11 cellular contexts compared by ENCODE assay signal in the genomic region with DNA sequence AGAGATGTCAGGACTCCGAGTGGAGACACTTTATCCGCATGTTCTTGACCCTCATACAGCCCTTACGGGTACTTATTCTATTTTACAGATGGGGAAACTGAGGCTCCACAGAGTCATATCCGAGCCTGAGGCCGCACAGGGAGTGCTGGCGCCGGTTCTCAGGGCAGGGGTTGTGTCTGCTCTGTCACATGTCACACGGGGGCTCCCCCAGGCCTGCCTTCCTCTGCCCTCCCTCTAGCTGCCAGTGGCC. TPM values are rescaled to one million over a fixed set of nuclear protein-coding genes. Genes with fewer than 3 reads are reported as not detected.
DNase-seq lines count a peak whose midpoint lies in the region; ATAC-seq and TF ChIP-seq lines count a peak whose summit lies in the region.
"Had no signal": no experiment of that assay in that cellular context is flagged by ENCODE, and none has a peak within 500 bp of the region (broad histone marks: within the 10 kb centered on the region; RNA-seq: fewer than 3 reads in every experiment).

No MANE protein-coding gene starts in this region.

- no peak for ATAC-seq in central memory CD8-positive, alpha-beta T cell (replicated peaks; ENCODE audit: extremely low read depth, poor library complexity, severe bottlenecking)
- ATAC-seq in HG03025 (IDR thresholded peaks at IDR 0.05; ENCODE audit: low FRiP score, unreplicated experiment) = no peak

- H3K27me3 Mint-ChIP-seq in activated CD4-positive, alpha-beta T cell treated with anti-CD3 and anti-CD28 coated beads, Interleukin-2, amount 10 ng/mL, durations not matched to agents 7 days and 5 days = peaks cover 8% of the 10 kb centered on the region
- no peaks in the 10 kb centered on the region for H3K27me3 Mint-ChIP-seq in central memory CD8-positive, alpha-beta T cell

- no peak for TF ChIP-seq POLR2A in thyroid gland (IDR thresholded peaks at IDR 0.05)

- H3K36me3 ChIP-seq in muscle layer of duodenum (ENCODE audit: control insufficient read depth in 1 of 2, insufficient read depth in 2 of 2, low read length in 2 of 2) (no peaks in the 10 kb centered on the region), thyroid gland (no peaks in the 10 kb centered on the region)

- peaks cover 56% of the 10 kb centered on the region for H3K4me1 Mint-ChIP-seq in activated CD4-positive, alpha-beta T cell treated with anti-CD3 and anti-CD28 coated beads, Interleukin-2, amount 10 ng/mL, durations not matched to agents 7 days and 5 days
- H3K4me1 Mint-ChIP-seq in central memory CD8-positive, alpha-beta T cell = peaks cover 16% of the 10 kb centered on the region

- H3K27ac ChIP-seq in muscle layer of duodenum (ENCODE audit: low read length) (peak overlapping the region; percentile 54), thyroid gland (peak overlapping the region; percentile 70 to 84 (median 76))

- H3K9me3 ChIP-seq in muscle layer of duodenum (ENCODE audit: control insufficient read depth in 1 of 2, low read length in 2 of 2) = no peaks in the 10 kb centered on the region
- H3K9me3 ChIP-seq in thyroid gland = no peaks in the 10 kb centered on the region

- no peaks in the 10 kb centered on the region for H3K27me3 ChIP-seq in muscle layer of duodenum (ENCODE audit: low read depth, low read length)
- H3K27me3 ChIP-seq in thyroid gland = no peaks in the 10 kb centered on the region

- H3K27ac Mint-ChIP-seq in activated CD4-positive, alpha-beta T cell treated with anti-CD3 and anti-CD28 coated beads, Interleukin-2, amount 10 ng/mL, durations not matched to agents 7 days and 5 days = peak overlapping the region; percentile 25
- H3K27ac Mint-ChIP-seq in central memory CD8-positive, alpha-beta T cell (ENCODE audit: low read depth) = no peak overlapping the region

- 30 to 59% methylated on average over 4 to 7 of the region's 8 CpGs for WGBS in thyroid gland, 2 donors

- peak overlapping the region; percentile 59 for H3K4me3 Mint-ChIP-seq in activated CD4-positive, alpha-beta T cell treated with anti-CD3 and anti-CD28 coated beads, Interleukin-2, amount 10 ng/mL, durations not matched to agents 7 days and 5 days
- peak overlapping the region; percentile 73 for H3K4me3 Mint-ChIP-seq in central memory CD8-positive, alpha-beta T cell

- H3K4me3 ChIP-seq in muscle layer of duodenum (ENCODE audit: low read depth in 1 of 2, low read length in 2 of 2) (peak overlapping the region in 1 of 2 donors; percentile 60), thyroid gland (replicated peaks in 1 of 3) (peak overlapping the region in 1 of 3 donors; percentile 93)
- H3K4me3 ChIP-seq: GM12878 had no signal

- intact Hi-C loops in thyroid gland (cut with DNase I) = no loop called here

- peaks cover 11% of the 10 kb centered on the region for H3K36me3 Mint-ChIP-seq in activated CD4-positive, alpha-beta T cell treated with anti-CD3 and anti-CD28 coated beads, Interleukin-2, amount 10 ng/mL, durations not matched to agents 7 days and 5 days (ENCODE audit: low read depth)
- H3K36me3 Mint-ChIP-seq in central memory CD8-positive, alpha-beta T cell (ENCODE audit: insufficient read depth) = no peaks in the 10 kb centered on the region

- H3K9me3 Mint-ChIP-seq in activated CD4-positive, alpha-beta T cell treated with anti-CD3 and anti-CD28 coated beads, Interleukin-2, amount 10 ng/mL, durations not matched to agents 7 days and 5 days = no peaks in the 10 kb centered on the region
- no peaks in the 10 kb centered on the region for H3K9me3 Mint-ChIP-seq in central memory CD8-positive, alpha-beta T cell

- DNase-seq in activated CD4-positive, alpha-beta T cell treated with anti-CD3 and anti-CD28 coated beads, Interleukin-2, amount 10 ng/mL, durations not matched to agents 7 days and 5 days = no peak
- DNase-seq in activated CD4-positive, alpha-beta T cell treated with anti-CD3 and anti-CD28 coated beads for 4 hours = no peak
- no peak for DNase-seq in central memory CD8-positive, alpha-beta T cell (ENCODE audit: low spot score in 2 of 2)
- DNase-seq in thyroid gland = no peak
- no peak for DNase-seq in activated gamma-delta T cell treated with Interleukin-2 at 50 U/mL for 16 hours
- no peak for DNase-seq in cerebellar nuclear complex (lab: John Stamatoyannopoulos, UW)
- DNase-seq: activated CD8-positive, alpha-beta memory T cell treated with anti-CD3 and anti-CD28 coated beads, Interleukin-2, amount 50 U/mL, for 4 hours; KG1 had no signal

- H3K4me1 ChIP-seq in muscle layer of duodenum (ENCODE audit: control insufficient read depth in 1 of 2, insufficient read depth in 2 of 2, low read length in 2 of 2) (peaks cover 4 to 47% of the 10 kb centered on the region in 2 donors), thyroid gland (peaks cover 29 to 35% of the 10 kb centered on the region in 2 donors)

- CTCF ChIA-PET in activated CD4-positive, alpha-beta T cell treated with anti-CD3 and anti-CD28 coated beads, Interleukin-2, amount 10 ng/mL, durations not matched to agents 7 days and 5 days (lab: Charles Lee) = interaction anchor here (1.2 kb wide), 2 partner anchors 14 to 21 kb away, joined by 3 to 4 read pairs; no protein-coding TSS in a partner anchor

- no peak for TF ChIP-seq CTCF in thyroid gland (IDR thresholded peaks at IDR 0.05)

- POLR2A ChIA-PET in activated CD4-positive, alpha-beta T cell treated with anti-CD3 and anti-CD28 coated beads, Interleukin-2, amount 10 ng/mL, durations not matched to agents 7 days and 5 days (lab: Charles Lee) = no interaction called here

RNA-seq across cellular contexts. Expression of gene INF2, which starts 1.0 kb away (rescaled TPM):
- 100 to 1,000 TPM; 163 to 171 TPM for total RNA-seq in activated CD4-positive, alpha-beta T cell treated with anti-CD3 and anti-CD28 coated beads, Interleukin-2, amount 10 ng/mL, durations not matched to agents 7 days and 5 days
- 10 to 100 TPM; 35.1 to 54.7 (median 42.5) TPM for total RNA-seq in thyroid gland

RNA-seq across cellular contexts. Expression of gene ADSS1, which starts 35.6 kb away (rescaled TPM):
- 1 to 10 TPM in 1 of 2 experiments, under 1 TPM in 1; 0.81 to 1.2 TPM for total RNA-seq in activated CD4-positive, alpha-beta T cell treated with anti-CD3 and anti-CD28 coated beads, Interleukin-2, amount 10 ng/mL, durations not matched to agents 7 days and 5 days
- total RNA-seq in thyroid gland = 10 to 100 TPM; 13.6 to 26.2 (median 18.9) TPM

Comparison
In these comparisons a context has a peak if more than half of its experiments do, and no peak if none do; other contexts are left out.
1. RNA of gene ADSS1, which starts 35.6 kb away (total RNA-seq): 13.6 to 26.2 TPM in thyroid gland; 0.81 to 1.2 TPM in activated CD4-positive, alpha-beta T cell treated with anti-CD3 and anti-CD28 coated beads, Interleukin-2, amount 10 ng/mL, durations not matched to agents 7 days and 5 days; every median in the first group is over 4 times any median in the second.